11 cellular contexts compared by ENCODE assay signal in genomic region chr1:33365560-33365997, GRCh38. TPM values are rescaled to one million over a fixed set of nuclear protein-coding genes. Genes with fewer than 3 reads are reported as not detected.
A peak's percentile ranks its signal among the peaks of the same experiment; 100 is the strongest.
DNase-seq lines count a peak whose midpoint lies in the region; TF ChIP-seq lines count a peak whose summit lies in the region.
"Had no signal": no experiment of that assay in that cellular context is flagged by ENCODE, and none has a peak within 500 bp of the region (broad histone marks: within the 10 kb centered on the region; RNA-seq: fewer than 3 reads in every experiment).

No MANE protein-coding gene starts in this region.

- peaks cover 2% of the 10 kb centered on the region for H3K27me3 Mint-ChIP-seq in HFFc6 (ENCODE audit: insufficient read depth)

- H3K4me3 ChIP-seq in choroid plexus epithelial cell (ENCODE audit: low read depth, low read length) (no peak overlapping the region), kidney epithelial cell (ENCODE audit: low read depth, low read length) (no peak overlapping the region), smooth muscle cell (no peak overlapping the region)

- no peaks in the 10 kb centered on the region for H3K9me3 ChIP-seq in smooth muscle cell (replicated peaks; ENCODE audit: low read depth)

- no peaks in the 10 kb centered on the region for H3K36me3 ChIP-seq in kidney epithelial cell (ENCODE audit: control insufficient read depth, insufficient read depth, low read length)
- H3K36me3 ChIP-seq in smooth muscle cell (ENCODE audit: low read depth) = no peaks in the 10 kb centered on the region

- peak overlapping the region; percentile 40; the same call in 1 of the 2 replicates for H3K27ac Mint-ChIP-seq in HFFc6

- H3K27ac ChIP-seq in smooth muscle cell (ENCODE audit: low read depth) = peak overlapping the region; percentile 22

- no peak overlapping the region; the same call in 1 of the 2 replicates for H3K4me3 Mint-ChIP-seq in HFFc6

- H3K4me2 ChIP-seq in smooth muscle cell = peak overlapping the region; percentile 72

- H4K20me1 ChIP-seq in smooth muscle cell (ENCODE audit: low read depth) = no peaks in the 10 kb centered on the region

- H3K4me1 Mint-ChIP-seq in HFFc6 (ENCODE audit: low read depth) = peaks cover 45% of the 10 kb centered on the region

- peaks cover 64% of the 10 kb centered on the region for H3K4me1 ChIP-seq in smooth muscle cell (ENCODE audit: low read depth)

- TF ChIP-seq CTCF in HFFc6 (IDR thresholded peaks at IDR 0.05) (no peak), choroid plexus epithelial cell (conservative IDR thresholded peaks at IDR 0.05; ENCODE audit: low read depth, low read length) (no peak), kidney epithelial cell (IDR thresholded peaks at IDR 0.05; ENCODE audit: insufficient read depth, low read length, poor library complexity, severe bottlenecking) (no peak), smooth muscle cell (IDR thresholded peaks at IDR 0.05; ENCODE audit: borderline replicate concordance, insufficient read depth, poor library complexity, severe bottlenecking) (no peak)

- H3F3A ChIP-seq in smooth muscle cell (ENCODE audit: low read depth) = peaks cover 16% of the 10 kb centered on the region

- H3K27me3 ChIP-seq in kidney epithelial cell (ENCODE audit: control insufficient read depth, insufficient read depth, low read length) = no peaks in the 10 kb centered on the region
- H3K27me3 ChIP-seq in smooth muscle cell (ENCODE audit: low read depth) = no peaks in the 10 kb centered on the region

- no peaks in the 10 kb centered on the region for H3K79me2 ChIP-seq in smooth muscle cell (ENCODE audit: low read depth)

- no peak overlapping the region for H2AFZ ChIP-seq in smooth muscle cell (ENCODE audit: low read depth)

- DNase-seq in HFFc6 = peak; percentile 47
- peak; percentile 96 for DNase-seq in choroid plexus epithelial cell (ENCODE audit: low read depth)
- DNase-seq in kidney epithelial cell (ENCODE audit: low read depth) = peak; percentile 32
- DNase-seq in smooth muscle cell (lab: John Stamatoyannopoulos, UW; ENCODE audit: unreplicated experiment) = no peak
- DNase-seq in stimulated activated CD4-positive, alpha-beta T cell treated with anti-CD3 and anti-CD28 coated beads, Interleukin-4, amount 100 ng/mL, for 1 hour = no peak
- DNase-seq in DMS79 treated with DMSO at 0.1 percent for 48 hours (lab: John Stamatoyannopoulos, UW) = no peak
- DNase-seq in NCI-H748 (lab: John Stamatoyannopoulos, UW; ENCODE audit: unreplicated experiment) = no peak
- no peak for DNase-seq in activated CD4-positive, alpha-beta T cell treated with anti-CD3 and anti-CD28 coated beads, Interleukin-2, amount 50 U/mL, for 48 hours
- DNase-seq: foreskin melanocyte, NCI-H446 had no signal

- H3K36me3 Mint-ChIP-seq in HFFc6 (ENCODE audit: low read depth) = peaks cover 13% of the 10 kb centered on the region

- H3K9me3 Mint-ChIP-seq in HFFc6 = no peaks in the 10 kb centered on the region

- H3K9ac ChIP-seq in smooth muscle cell (ENCODE audit: low read depth) = no peak overlapping the region

- WGBS in smooth muscle cell (ENCODE audit: low lambda C conversion rate) = 46% methylated on average over 9 of the region's 9 CpGs

RNA-seq across cellular contexts. Expression of gene A3GALT2, which starts 44.7 kb away (rescaled TPM):
- not detected for total RNA-seq in HFFc6 (2021; fragmentation: NEBNext Ultra II Directional; extraction: Animal tissue kit (Norgen Biotek cat#: 25700))
- total RNA-seq in kidney epithelial cell = not detected in 2 replicates
- total RNA-seq in smooth muscle cell = not detected in 2 replicates
- polyA plus RNA-seq in smooth muscle cell = not detected in 2 replicates
- total RNA-seq: T-helper 2 cell treated with Interferon-gamma antibody and Interleukin-4, amounts not matched to agents 100 ng/mL and 5 ng/mL, for 36 hours had no signal

Comparison
In these comparisons a context has a peak if more than half of its experiments do, and no peak if none do; other contexts are left out.
1. DNase-seq: peak in HFFc6 (single experiment), choroid plexus epithelial cell (single experiment) and kidney epithelial cell (single experiment); none in smooth muscle cell (single experiment), stimulated activated CD4-positive, alpha-beta T cell treated with anti-CD3 and anti-CD28 coated beads, Interleukin-4, amount 100 ng/mL, for 1 hour (single experiment), DMS79 treated with DMSO at 0.1 percent for 48 hours (single experiment), NCI-H748 (single experiment) and activated CD4-positive, alpha-beta T cell treated with anti-CD3 and anti-CD28 coated beads, Interleukin-2, amount 50 U/mL, for 48 hours (0 of 2).